In the genomic region with DNA sequence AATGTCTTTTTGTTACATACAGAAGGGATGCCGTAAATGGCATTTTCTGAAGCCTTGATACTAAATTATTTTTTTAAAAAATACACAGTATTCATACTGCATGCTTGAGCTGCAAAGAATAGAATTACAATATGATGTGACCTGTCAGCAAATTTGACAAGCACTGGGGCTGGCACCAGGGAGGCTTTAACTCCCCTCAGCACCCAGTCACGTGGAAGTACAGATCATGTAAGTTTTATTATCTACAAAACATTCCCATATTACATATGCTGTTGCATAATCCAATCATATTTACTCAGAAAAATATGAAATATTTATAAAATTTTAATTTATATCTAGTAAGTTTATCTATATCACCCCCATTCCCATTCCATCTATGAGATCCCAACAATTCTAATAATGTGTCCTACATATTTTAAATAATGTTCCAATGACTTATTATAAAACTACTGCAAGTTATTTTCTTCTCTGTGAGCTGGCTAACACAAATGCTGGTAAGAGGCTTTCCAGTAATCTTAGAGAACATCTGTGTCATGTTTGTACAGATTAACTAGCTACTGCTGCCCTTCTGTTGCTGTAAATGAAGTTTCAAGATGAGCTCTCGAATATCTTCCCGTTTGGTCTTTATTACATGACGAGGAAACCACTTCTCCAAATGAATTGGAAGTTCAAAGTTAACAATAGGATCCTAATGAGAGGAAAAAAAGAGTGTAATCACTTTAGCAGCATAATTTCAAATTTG, we compare ENCODE assay signal across 1 cellular context.
A peak's percentile ranks its signal among the peaks of the same experiment; 100 is the strongest.
TF ChIP-seq lines count a peak whose summit lies in the region.

No MANE protein-coding gene starts in this region.

TF ChIP-seq in K562, 482 proteins besides CTCF, POLR2A, EP300 and RAD21 (continued from another document):
- TF ChIP-seq, protein P1, sequence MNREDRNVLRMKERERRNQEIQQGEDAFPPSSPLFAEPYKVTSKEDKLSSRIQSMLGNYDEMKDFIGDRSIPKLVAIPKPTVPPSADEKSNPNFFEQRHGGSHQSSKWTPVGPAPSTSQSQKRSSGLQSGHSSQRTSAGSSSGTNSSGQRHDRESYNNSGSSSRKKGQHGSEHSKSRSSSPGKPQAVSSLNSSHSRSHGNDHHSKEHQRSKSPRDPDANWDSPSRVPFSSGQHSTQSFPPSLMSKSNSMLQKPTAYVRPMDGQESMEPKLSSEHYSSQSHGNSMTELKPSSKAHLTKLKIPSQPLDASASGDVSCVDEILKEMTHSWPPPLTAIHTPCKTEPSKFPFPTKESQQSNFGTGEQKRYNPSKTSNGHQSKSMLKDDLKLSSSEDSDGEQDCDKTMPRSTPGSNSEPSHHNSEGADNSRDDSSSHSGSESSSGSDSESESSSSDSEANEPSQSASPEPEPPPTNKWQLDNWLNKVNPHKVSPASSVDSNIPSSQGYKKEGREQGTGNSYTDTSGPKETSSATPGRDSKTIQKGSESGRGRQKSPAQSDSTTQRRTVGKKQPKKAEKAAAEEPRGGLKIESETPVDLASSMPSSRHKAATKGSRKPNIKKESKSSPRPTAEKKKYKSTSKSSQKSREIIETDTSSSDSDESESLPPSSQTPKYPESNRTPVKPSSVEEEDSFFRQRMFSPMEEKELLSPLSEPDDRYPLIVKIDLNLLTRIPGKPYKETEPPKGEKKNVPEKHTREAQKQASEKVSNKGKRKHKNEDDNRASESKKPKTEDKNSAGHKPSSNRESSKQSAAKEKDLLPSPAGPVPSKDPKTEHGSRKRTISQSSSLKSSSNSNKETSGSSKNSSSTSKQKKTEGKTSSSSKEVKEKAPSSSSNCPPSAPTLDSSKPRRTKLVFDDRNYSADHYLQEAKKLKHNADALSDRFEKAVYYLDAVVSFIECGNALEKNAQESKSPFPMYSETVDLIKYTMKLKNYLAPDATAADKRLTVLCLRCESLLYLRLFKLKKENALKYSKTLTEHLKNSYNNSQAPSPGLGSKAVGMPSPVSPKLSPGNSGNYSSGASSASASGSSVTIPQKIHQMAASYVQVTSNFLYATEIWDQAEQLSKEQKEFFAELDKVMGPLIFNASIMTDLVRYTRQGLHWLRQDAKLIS (CRISPR knock-in tag; IDR thresholded peaks at IDR 0.05), result no peak
- TF ChIP-seq MAFG (tag; conservative IDR thresholded peaks at IDR 0.05) (peak; percentile 55), KLF13 (tag; IDR thresholded peaks at IDR 0.05; ENCODE audit: borderline replicate concordance, low read depth) (no peak), SMARCE1 (IDR thresholded peaks at IDR 0.05) (peak; percentile 68; the same call in 1 of the 2 replicates), MEIS2 (IDR thresholded peaks at IDR 0.05; ENCODE audit: partially characterized antibody) (peak; percentile 35), FOXA3 (CRISPR knock-in tag; conservative IDR thresholded peaks at IDR 0.05 in 1 of 2, IDR thresholded peaks at IDR 0.05 in 1 of 2) (peak in 1 of 2 experiments; percentile 68; a peak in 1 of 4 replicates), CBFA2T2 (conservative IDR thresholded peaks at IDR 0.05) (peak; percentile 74), ARID1B (IDR thresholded peaks at IDR 0.05) (peak; percentile 92), NFXL1 (CRISPR knock-in tag; IDR thresholded peaks at IDR 0.05) (no peak), KHSRP (IDR thresholded peaks at IDR 0.05) (no peak), MAFF (IDR thresholded peaks at IDR 0.05; ENCODE audit: low read length) (peak; percentile 40; the same call in 1 of the 2 replicates), ZNF253 (CRISPR knock-in tag; conservative IDR thresholded peaks at IDR 0.05) (no peak), ZNF316 (IDR thresholded peaks at IDR 0.05) (peak; percentile 84), JUNB (CRISPR knock-in tag; conservative IDR thresholded peaks at IDR 0.05) (no peak), WHSC1 (IDR thresholded peaks at IDR 0.05; ENCODE audit: low read length) (no peak), GATA2 (CRISPR knock-in tag; IDR thresholded peaks at IDR 0.05) (peak; percentile 60; the same call in 1 of the 2 replicates)
- TF ChIP-seq, protein P2, sequence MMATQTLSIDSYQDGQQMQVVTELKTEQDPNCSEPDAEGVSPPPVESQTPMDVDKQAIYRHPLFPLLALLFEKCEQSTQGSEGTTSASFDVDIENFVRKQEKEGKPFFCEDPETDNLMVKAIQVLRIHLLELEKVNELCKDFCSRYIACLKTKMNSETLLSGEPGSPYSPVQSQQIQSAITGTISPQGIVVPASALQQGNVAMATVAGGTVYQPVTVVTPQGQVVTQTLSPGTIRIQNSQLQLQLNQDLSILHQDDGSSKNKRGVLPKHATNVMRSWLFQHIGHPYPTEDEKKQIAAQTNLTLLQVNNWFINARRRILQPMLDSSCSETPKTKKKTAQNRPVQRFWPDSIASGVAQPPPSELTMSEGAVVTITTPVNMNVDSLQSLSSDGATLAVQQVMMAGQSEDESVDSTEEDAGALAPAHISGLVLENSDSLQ (IDR thresholded peaks at IDR 0.05), result peak; percentile 64; the same call in 1 of the 2 replicates
- TF ChIP-seq, protein P3, sequence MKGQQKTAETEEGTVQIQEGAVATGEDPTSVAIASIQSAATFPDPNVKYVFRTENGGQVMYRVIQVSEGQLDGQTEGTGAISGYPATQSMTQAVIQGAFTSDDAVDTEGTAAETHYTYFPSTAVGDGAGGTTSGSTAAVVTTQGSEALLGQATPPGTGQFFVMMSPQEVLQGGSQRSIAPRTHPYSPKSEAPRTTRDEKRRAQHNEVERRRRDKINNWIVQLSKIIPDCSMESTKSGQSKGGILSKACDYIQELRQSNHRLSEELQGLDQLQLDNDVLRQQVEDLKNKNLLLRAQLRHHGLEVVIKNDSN (CRISPR knock-in tag; IDR thresholded peaks at IDR 0.05), result no peak
- TF ChIP-seq, protein P4, sequence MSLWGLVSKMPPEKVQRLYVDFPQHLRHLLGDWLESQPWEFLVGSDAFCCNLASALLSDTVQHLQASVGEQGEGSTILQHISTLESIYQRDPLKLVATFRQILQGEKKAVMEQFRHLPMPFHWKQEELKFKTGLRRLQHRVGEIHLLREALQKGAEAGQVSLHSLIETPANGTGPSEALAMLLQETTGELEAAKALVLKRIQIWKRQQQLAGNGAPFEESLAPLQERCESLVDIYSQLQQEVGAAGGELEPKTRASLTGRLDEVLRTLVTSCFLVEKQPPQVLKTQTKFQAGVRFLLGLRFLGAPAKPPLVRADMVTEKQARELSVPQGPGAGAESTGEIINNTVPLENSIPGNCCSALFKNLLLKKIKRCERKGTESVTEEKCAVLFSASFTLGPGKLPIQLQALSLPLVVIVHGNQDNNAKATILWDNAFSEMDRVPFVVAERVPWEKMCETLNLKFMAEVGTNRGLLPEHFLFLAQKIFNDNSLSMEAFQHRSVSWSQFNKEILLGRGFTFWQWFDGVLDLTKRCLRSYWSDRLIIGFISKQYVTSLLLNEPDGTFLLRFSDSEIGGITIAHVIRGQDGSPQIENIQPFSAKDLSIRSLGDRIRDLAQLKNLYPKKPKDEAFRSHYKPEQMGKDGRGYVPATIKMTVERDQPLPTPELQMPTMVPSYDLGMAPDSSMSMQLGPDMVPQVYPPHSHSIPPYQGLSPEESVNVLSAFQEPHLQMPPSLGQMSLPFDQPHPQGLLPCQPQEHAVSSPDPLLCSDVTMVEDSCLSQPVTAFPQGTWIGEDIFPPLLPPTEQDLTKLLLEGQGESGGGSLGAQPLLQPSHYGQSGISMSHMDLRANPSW (CRISPR knock-in tag; IDR thresholded peaks at IDR 0.05), result no peak
- TF ChIP-seq, protein P5, sequence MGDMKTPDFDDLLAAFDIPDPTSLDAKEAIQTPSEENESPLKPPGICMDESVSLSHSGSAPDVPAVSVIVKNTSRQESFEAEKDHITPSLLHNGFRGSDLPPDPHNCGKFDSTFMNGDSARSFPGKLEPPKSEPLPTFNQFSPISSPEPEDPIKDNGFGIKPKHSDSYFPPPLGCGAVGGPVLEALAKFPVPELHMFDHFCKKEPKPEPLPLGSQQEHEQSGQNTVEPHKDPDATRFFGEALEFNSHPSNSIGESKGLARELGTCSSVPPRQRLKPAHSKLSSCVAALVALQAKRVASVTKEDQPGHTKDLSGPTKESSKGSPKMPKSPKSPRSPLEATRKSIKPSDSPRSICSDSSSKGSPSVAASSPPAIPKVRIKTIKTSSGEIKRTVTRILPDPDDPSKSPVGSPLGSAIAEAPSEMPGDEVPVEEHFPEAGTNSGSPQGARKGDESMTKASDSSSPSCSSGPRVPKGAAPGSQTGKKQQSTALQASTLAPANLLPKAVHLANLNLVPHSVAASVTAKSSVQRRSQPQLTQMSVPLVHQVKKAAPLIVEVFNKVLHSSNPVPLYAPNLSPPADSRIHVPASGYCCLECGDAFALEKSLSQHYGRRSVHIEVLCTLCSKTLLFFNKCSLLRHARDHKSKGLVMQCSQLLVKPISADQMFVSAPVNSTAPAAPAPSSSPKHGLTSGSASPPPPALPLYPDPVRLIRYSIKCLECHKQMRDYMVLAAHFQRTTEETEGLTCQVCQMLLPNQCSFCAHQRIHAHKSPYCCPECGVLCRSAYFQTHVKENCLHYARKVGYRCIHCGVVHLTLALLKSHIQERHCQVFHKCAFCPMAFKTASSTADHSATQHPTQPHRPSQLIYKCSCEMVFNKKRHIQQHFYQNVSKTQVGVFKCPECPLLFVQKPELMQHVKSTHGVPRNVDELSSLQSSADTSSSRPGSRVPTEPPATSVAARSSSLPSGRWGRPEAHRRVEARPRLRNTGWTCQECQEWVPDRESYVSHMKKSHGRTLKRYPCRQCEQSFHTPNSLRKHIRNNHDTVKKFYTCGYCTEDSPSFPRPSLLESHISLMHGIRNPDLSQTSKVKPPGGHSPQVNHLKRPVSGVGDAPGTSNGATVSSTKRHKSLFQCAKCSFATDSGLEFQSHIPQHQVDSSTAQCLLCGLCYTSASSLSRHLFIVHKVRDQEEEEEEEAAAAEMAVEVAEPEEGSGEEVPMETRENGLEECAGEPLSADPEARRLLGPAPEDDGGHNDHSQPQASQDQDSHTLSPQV (IDR thresholded peaks at IDR 0.05), result 0 out of 2 replicates have a peak, but pooled peaks have one; percentile 19
- TF ChIP-seq, protein P6, sequence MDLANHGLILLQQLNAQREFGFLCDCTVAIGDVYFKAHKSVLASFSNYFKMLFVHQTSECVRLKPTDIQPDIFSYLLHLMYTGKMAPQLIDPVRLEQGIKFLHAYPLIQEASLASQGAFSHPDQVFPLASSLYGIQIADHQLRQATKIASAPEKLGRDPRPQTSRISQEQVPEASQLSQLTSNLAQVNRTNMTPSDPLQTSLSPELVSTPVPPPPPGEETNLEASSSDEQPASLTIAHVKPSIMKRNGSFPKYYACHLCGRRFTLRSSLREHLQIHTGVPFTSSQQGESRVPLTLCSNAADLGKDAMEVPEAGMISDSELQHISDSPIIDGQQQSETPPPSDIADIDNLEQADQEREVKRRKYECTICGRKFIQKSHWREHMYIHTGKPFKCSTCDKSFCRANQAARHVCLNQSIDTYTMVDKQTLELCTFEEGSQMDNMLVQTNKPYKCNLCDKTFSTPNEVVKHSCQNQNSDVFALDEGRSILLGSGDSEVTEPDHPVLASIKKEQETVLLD (IDR thresholded peaks at IDR 0.05), result no peak
TF ChIP-seq in K562: peak in this region for 37.
